1 cellular context compared by ENCODE assay signal in the genomic region with DNA sequence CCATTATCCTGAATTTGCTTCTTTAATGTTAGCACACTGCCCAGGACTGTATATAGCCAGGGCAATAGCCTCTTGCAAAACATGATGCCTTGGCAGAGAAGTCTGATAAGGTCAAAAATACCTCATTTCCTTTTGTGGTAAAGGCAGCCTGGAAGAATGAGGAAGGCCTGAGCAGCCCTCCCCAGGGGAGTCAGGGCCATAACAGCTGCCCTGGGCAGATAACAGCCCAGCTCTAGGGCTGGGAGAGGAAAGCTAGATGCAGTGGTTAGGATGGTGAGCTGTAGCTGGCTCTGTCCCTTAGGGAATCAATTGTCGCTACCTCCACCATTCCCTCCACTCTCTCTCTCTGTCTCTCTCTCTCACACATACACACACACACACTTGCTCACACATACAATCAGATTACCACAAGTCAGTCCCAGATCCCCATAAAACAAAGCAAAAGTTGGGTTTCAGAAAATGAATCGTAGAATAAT.
TF ChIP-seq lines count a peak whose summit lies in the region.

No MANE protein-coding gene starts in this region.

TF ChIP-seq in IMR-90, 13 proteins besides CTCF, POLR2A, EP300 and RAD21 (continued from another document):
- TF ChIP-seq USF2 (IDR thresholded peaks at IDR 0.05; ENCODE audit: low read depth, low read length): no peak
- TF ChIP-seq MAZ (IDR thresholded peaks at IDR 0.05; ENCODE audit: borderline replicate concordance, low read depth, low read length): no peak
